In the genomic region with DNA sequence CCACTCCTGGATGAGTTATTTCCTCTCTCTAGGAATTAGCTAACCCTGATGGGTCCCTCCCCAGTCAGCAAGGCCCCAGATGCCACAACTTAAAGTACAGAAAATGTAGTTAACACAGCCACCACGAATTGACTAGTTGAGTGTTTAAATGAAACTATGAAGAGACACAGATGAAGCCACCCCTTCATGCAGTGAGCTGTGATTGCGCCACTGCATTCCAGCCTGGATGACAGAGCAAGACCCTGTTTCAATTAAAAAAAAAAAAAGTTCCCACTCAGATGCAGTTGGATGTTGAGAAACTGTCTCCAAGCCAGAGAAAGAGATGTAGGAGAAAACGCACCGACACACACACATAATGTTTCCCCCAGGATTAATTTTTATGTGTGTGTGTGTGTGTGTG, we compare ENCODE assay signal across 1 cellular context.
TF ChIP-seq lines count a peak whose summit lies in the region.

No MANE protein-coding gene starts in this region.

TF ChIP-seq in IMR-90, 13 proteins besides CTCF, POLR2A, EP300 and RAD21:
- TF ChIP-seq SMC3 (IDR thresholded peaks at IDR 0.05; ENCODE audit: low read depth, low read length) (no peak), FOS (IDR thresholded peaks at IDR 0.05; ENCODE audit: low read depth, low read length) (no peak), MXI1 (IDR thresholded peaks at IDR 0.05; ENCODE audit: borderline replicate concordance, low read depth, low read length) (no peak), RFX5 (IDR thresholded peaks at IDR 0.05; ENCODE audit: low read depth, low read length) (no peak), MAFK (IDR thresholded peaks at IDR 0.05; ENCODE audit: low read depth, low read length) (no peak), CEBPB (IDR thresholded peaks at IDR 0.05; ENCODE audit: low read depth, low read length) (peak; percentile 98), BHLHE40 (IDR thresholded peaks at IDR 0.05; ENCODE audit: low read depth, low read length) (no peak), RCOR1 (IDR thresholded peaks at IDR 0.05; ENCODE audit: insufficient replicate concordance, low read length) (no peak)
- TF ChIP-seq, protein P1, sequence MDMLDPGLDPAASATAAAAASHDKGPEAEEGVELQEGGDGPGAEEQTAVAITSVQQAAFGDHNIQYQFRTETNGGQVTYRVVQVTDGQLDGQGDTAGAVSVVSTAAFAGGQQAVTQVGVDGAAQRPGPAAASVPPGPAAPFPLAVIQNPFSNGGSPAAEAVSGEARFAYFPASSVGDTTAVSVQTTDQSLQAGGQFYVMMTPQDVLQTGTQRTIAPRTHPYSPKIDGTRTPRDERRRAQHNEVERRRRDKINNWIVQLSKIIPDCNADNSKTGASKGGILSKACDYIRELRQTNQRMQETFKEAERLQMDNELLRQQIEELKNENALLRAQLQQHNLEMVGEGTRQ (IDR thresholded peaks at IDR 0.05; ENCODE audit: low read depth, low read length) = no peak
